Comparison of ENCODE assay signal across 20 cellular contexts in genomic region chr12:56571131-56571530, GRCh38. TPM values are rescaled to one million over a fixed set of nuclear protein-coding genes. Genes with fewer than 3 reads are reported as not detected.
DNase-seq lines count a peak whose midpoint lies in the region; ATAC-seq and TF ChIP-seq lines count a peak whose summit lies in the region.
"Had no signal": no experiment of that assay in that cellular context is flagged by ENCODE, and none has a peak within 500 bp of the region (broad histone marks: within the 10 kb centered on the region; RNA-seq: fewer than 3 reads in every experiment).

No MANE protein-coding gene starts in this region.

- peaks cover 3% of the 10 kb centered on the region for H3K4me1 Mint-ChIP-seq in osteocyte (ENCODE audit: unreplicated experiment)

- H2AFZ ChIP-seq in MM.1S (ENCODE audit: low read length), result no peak overlapping the region

- H3K9me3 Mint-ChIP-seq in osteocyte (ENCODE audit: unreplicated experiment), result no peaks in the 10 kb centered on the region
- H3K9me3 Mint-ChIP-seq: CD8-positive, alpha-beta T cell; natural killer cell had no signal

- no peak for TF ChIP-seq POLR2A in heart left ventricle (IDR thresholded peaks at IDR 0.05)

- H3K27me3 ChIP-seq in heart left ventricle (no peaks in the 10 kb centered on the region), heart right ventricle (no peaks in the 10 kb centered on the region), MM.1S (replicated peaks; ENCODE audit: insufficient read depth, low read length) (no peaks in the 10 kb centered on the region)
- H3K27me3 ChIP-seq: dorsolateral prefrontal cortex had no signal

- peaks cover 4 to 55% (median 31%) of the 10 kb centered on the region in 12 donors for H3K4me1 ChIP-seq in heart left ventricle
- H3K4me1 ChIP-seq in heart right ventricle, result peaks cover 6 to 59% (median 38%) of the 10 kb centered on the region in 9 donors
- H3K4me1 ChIP-seq in MM.1S (ENCODE audit: low read length), result no peaks in the 10 kb centered on the region

- WGBS in heart left ventricle, 4 donors, result 63 to 75% (median 68%) methylated on average over 4 of the region's 4 CpGs
- WGBS in heart right ventricle, 2 donors, result 64 to 73% methylated on average over 4 of the region's 4 CpGs

- H3K4me3 ChIP-seq in heart left ventricle (no peak overlapping the region), heart right ventricle (no peak overlapping the region), MM.1S (ENCODE audit: low read length) (no peak overlapping the region)

- H3K27ac Mint-ChIP-seq in osteocyte (ENCODE audit: unreplicated experiment), result peak overlapping the region; percentile 28
- H3K27ac Mint-ChIP-seq: CD8-positive, alpha-beta T cell; natural killer cell had no signal

- no peaks in the 10 kb centered on the region for H3K79me2 ChIP-seq in MM.1S (ENCODE audit: low read length)

- intact Hi-C loops in heart left ventricle (cut with DNase I), result loop anchor here in 1 of 10 donors (10.0 kb wide), 1 partner anchor 64 kb away; the partner anchor contains the start of gene BAZ2A
- intact Hi-C loops in Right ventricle myocardium superior (cut with DNase I), result loop anchor here (5.0 kb wide), 1 partner anchor 54 kb away; no protein-coding TSS in a partner anchor
- intact Hi-C loops in heart right ventricle (cut with DNase I), result loop anchor here in 2 of 10 donors (1.0 to 10.0 kb wide), 3 partner anchors 57 to 64 kb away; partner anchors contain the start of gene BAZ2A (in 1 of the 2)

- no peaks in the 10 kb centered on the region for H3K9me2 ChIP-seq in MM.1S (replicated peaks; ENCODE audit: insufficient read depth, low read length)

- H3K4me2 ChIP-seq in MM.1S (ENCODE audit: low read depth, low read length), result no peak overlapping the region

- H3K36me3 ChIP-seq in heart left ventricle, result peaks cover 0 to 77% (median 25%) of the 10 kb centered on the region in 9 donors
- H3K36me3 ChIP-seq in heart right ventricle, result peaks cover 0 to 87% (median 30%) of the 10 kb centered on the region in 9 donors
- no peaks in the 10 kb centered on the region for H3K36me3 ChIP-seq in MM.1S (replicated peaks; ENCODE audit: insufficient read depth, low read length)

- H3F3A ChIP-seq in MM.1S (ENCODE audit: insufficient read depth, low read length), result no peaks in the 10 kb centered on the region

- peak in 1 of 5 donors; percentile 20 for DNase-seq in heart left ventricle
- DNase-seq in Right ventricle myocardium superior, result no peak
- DNase-seq in heart right ventricle, result no peak
- DNase-seq in osteocyte (ENCODE audit: extremely low spot score, unreplicated experiment), result no peak
- no peak for DNase-seq in kidney tubule cell (ENCODE audit: low spot score)
- DNase-seq in MM.1S, result no peak
- DNase-seq in SW480 (ENCODE audit: low spot score), result no peak
- DNase-seq: activated gamma-delta T cell treated with Interleukin-2 at 50 U/mL for 16 hours; CD8-positive, alpha-beta T cell; dorsolateral prefrontal cortex; GOT3; natural killer cell; NCI-H2081; NCI-H748 treated with DMSO at 0.1 percent for 48 hours; retina; stimulated activated CD4-positive, alpha-beta T cell treated with anti-CD3 and anti-CD28 coated beads, Interleukin-4, amount 100 ng/mL, for 1 hour; stimulated activated CD8-positive, alpha-beta memory T cell treated with anti-CD3 and anti-CD28 coated beads, Interleukin-4, amount 100 ng/mL, for 48 hours; T-helper 2 cell had no signal

- H3K27me3 Mint-ChIP-seq in osteocyte (ENCODE audit: unreplicated experiment), result no peaks in the 10 kb centered on the region

- H3K9me3 ChIP-seq in heart left ventricle (no peaks in the 10 kb centered on the region), heart right ventricle (no peaks in the 10 kb centered on the region), MM.1S (replicated peaks; ENCODE audit: insufficient read depth, low read length) (no peaks in the 10 kb centered on the region)

- H3K4me3 Mint-ChIP-seq in osteocyte (ENCODE audit: unreplicated experiment), result no peak overlapping the region
- H3K4me3 Mint-ChIP-seq: CD8-positive, alpha-beta T cell; natural killer cell had no signal

- H3K36me3 Mint-ChIP-seq in osteocyte (ENCODE audit: unreplicated experiment), result peaks cover 17% of the 10 kb centered on the region
- H3K36me3 Mint-ChIP-seq: CD8-positive, alpha-beta T cell; natural killer cell had no signal

- TF ChIP-seq CTCF in heart left ventricle (IDR thresholded peaks at IDR 0.05) (no peak), heart right ventricle (IDR thresholded peaks at IDR 0.05) (no peak), osteocyte (IDR thresholded peaks at IDR 0.05) (no peak), MM.1S (IDR thresholded peaks at IDR 0.05; ENCODE audit: low read length) (no peak)

- H3K9ac ChIP-seq in MM.1S (ENCODE audit: low read length), result no peak overlapping the region

- peak overlapping the region; percentile 4 to 93 (median 54) for H3K27ac ChIP-seq in heart left ventricle
- H3K27ac ChIP-seq in heart right ventricle, result peak overlapping the region in 8 of 10 donors; percentile 3 to 90 (median 64)
- no peak overlapping the region for H3K27ac ChIP-seq in MM.1S (ENCODE audit: low read length)

- ATAC-seq in heart left ventricle (peak in 3 of 4 donors; percentile 29 to 43 (median 31)), Right ventricle myocardium superior (ENCODE audit: poor library complexity) (no peak), heart right ventricle (peak in 5 of 8 donors; percentile 13 to 52 (median 36)), GM19324 (IDR thresholded peaks at IDR 0.05; ENCODE audit: low FRiP score, unreplicated experiment) (no peak)
- ATAC-seq: activated CD4-positive, CD25-positive, alpha-beta regulatory T cell treated with anti-CD3 and anti-CD28 coated beads, Interleukin-2, amount 50 U/mL, for 24 hours; CD8-positive, alpha-beta T cell; natural killer cell had no signal

- no peaks in the 10 kb centered on the region for H4K20me1 ChIP-seq in MM.1S (ENCODE audit: insufficient read depth, low read length)

RNA-seq across cellular contexts. Expression of gene RBMS2, which starts 49.5 kb away (rescaled TPM):
- total RNA-seq in heart left ventricle (10 to 100 TPM; 15.8 to 37.3 (median 30.1) TPM), Right ventricle myocardium superior (25.0 TPM), heart right ventricle (10 to 100 TPM; 24.5 to 39.6 (median 31.5) TPM), osteocyte (65.6 and 80.0 TPM in 2 replicates)
- polyA plus RNA-seq in heart left ventricle (10 to 100 TPM in 1 of 2 donors, 1 to 10 TPM in 1; 8.8 to 13.3 TPM), heart right ventricle (10 to 100 TPM in 1 of 2 donors, 1 to 10 TPM in 1; 6.4 to 13.5 TPM)

RNA-seq across cellular contexts. Expression of gene BAZ2A, which starts 59.0 kb away (rescaled TPM):
- 10 to 100 TPM; 28.0 to 71.5 (median 44.5) TPM for total RNA-seq in heart left ventricle
- polyA plus RNA-seq in heart left ventricle, result 10 to 100 TPM; 25.2 to 34.1 TPM
- 28.5 TPM for total RNA-seq in Right ventricle myocardium superior
- 10 to 100 TPM; 28.7 to 58.7 (median 42.6) TPM for total RNA-seq in heart right ventricle
- polyA plus RNA-seq in heart right ventricle, result 10 to 100 TPM in 1 of 2 donors, 1 to 10 TPM in 1; 8.8 to 52.4 TPM
- 83.1 and 91.6 TPM in 2 replicates for total RNA-seq in osteocyte

Comparison
In these comparisons a context has a peak if more than half of its experiments do, and no peak if none do; other contexts are left out.
1. ATAC-seq: peak in heart left ventricle (3 of 4) and heart right ventricle (5 of 8); none in Right ventricle myocardium superior (single experiment) and GM19324 (single experiment).